In the genomic region with DNA sequence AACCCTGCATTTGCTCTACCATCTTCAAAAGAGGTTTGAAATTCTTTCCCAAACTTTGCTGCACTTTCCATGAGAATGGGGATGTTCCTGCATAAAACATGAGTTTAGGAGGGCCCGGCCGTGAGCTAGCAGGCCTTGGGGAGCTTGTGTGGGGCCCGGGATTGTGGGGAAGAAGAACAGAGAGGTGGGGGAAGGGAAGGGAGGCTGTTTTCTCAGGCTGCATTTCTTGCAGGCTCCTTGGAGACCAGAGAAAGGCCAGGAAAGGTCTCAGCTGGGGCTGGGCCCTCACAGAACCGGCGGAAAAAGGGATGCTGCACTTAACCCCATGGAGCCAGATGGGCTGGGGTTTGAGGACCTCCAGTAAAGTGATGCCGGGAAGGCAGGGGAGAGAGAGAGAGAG, we compare ENCODE assay signal across 1 cellular context.
TF ChIP-seq lines count a peak whose summit lies in the region.

No MANE protein-coding gene starts in this region.

TF ChIP-seq in WTC11, 78 proteins besides CTCF, POLR2A, EP300 and RAD21 (continued from another document):
- TF ChIP-seq, protein P1, sequence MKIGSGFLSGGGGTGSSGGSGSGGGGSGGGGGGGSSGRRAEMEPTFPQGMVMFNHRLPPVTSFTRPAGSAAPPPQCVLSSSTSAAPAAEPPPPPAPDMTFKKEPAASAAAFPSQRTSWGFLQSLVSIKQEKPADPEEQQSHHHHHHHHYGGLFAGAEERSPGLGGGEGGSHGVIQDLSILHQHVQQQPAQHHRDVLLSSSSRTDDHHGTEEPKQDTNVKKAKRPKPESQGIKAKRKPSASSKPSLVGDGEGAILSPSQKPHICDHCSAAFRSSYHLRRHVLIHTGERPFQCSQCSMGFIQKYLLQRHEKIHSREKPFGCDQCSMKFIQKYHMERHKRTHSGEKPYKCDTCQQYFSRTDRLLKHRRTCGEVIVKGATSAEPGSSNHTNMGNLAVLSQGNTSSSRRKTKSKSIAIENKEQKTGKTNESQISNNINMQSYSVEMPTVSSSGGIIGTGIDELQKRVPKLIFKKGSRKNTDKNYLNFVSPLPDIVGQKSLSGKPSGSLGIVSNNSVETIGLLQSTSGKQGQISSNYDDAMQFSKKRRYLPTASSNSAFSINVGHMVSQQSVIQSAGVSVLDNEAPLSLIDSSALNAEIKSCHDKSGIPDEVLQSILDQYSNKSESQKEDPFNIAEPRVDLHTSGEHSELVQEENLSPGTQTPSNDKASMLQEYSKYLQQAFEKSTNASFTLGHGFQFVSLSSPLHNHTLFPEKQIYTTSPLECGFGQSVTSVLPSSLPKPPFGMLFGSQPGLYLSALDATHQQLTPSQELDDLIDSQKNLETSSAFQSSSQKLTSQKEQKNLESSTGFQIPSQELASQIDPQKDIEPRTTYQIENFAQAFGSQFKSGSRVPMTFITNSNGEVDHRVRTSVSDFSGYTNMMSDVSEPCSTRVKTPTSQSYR (CRISPR knock-in tag; IDR thresholded peaks at IDR 0.05), result peak; percentile 26; the same call in 1 of the 2 replicates
- no peak for TF ChIP-seq MXD4 (CRISPR knock-in tag; IDR thresholded peaks at IDR 0.05; ENCODE audit: borderline replicate concordance)
- TF ChIP-seq, protein P2, sequence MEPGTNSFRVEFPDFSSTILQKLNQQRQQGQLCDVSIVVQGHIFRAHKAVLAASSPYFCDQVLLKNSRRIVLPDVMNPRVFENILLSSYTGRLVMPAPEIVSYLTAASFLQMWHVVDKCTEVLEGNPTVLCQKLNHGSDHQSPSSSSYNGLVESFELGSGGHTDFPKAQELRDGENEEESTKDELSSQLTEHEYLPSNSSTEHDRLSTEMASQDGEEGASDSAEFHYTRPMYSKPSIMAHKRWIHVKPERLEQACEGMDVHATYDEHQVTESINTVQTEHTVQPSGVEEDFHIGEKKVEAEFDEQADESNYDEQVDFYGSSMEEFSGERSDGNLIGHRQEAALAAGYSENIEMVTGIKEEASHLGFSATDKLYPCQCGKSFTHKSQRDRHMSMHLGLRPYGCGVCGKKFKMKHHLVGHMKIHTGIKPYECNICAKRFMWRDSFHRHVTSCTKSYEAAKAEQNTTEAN (CRISPR knock-in tag; IDR thresholded peaks at IDR 0.05), result 0 out of 2 replicates have a peak, but pooled peaks have one; percentile 41
